In the genomic region with DNA sequence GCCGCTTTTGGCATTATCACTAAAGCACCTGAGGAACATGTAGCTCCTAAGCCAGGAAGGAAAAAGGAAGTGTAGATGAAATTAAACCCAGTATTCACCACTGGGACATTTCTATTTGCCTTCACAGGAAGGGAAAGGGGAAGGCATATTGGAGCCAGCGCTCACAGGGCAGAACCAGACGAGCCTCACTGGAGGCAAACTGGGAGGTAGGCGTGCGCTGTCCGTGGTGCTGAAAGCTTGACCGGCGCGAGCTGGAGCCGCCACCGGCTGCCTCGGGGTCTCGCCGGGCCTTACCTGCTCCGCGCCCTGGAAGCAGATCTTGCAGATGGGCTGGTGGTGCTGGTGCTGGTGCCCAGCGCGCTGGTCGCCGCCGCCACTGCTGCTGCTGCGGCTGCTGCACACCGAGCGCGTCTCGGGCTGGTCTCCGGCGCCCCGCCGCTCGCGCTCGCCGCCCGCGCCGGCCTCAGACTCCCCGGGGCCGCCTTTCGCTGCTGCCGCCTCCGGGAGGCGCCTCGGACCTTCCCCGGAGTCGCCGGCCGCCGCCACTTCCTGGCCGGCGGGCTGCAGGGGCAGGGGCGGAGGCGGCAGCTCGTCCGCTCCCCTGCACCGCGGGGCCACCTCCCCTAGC, we compare ENCODE assay signal across 1 cellular context.
TF ChIP-seq lines count a peak whose summit lies in the region.

No MANE protein-coding gene starts in this region.

TF ChIP-seq in K562, 482 proteins besides CTCF, POLR2A, EP300 and RAD21 (continued from another document):
- peak; percentile 96 for TF ChIP-seq REST (CRISPR knock-in tag; IDR thresholded peaks at IDR 0.05; ENCODE audit: low read depth)
- TF ChIP-seq ZNF146 (CRISPR knock-in tag; IDR thresholded peaks at IDR 0.05; ENCODE audit: unreplicated experiment), result no peak
- TF ChIP-seq PRMT5 (CRISPR knock-in tag; IDR thresholded peaks at IDR 0.05), result 0 out of 2 replicates have a peak, but pooled peaks have one; percentile 39
- TF ChIP-seq ARID3A (IDR thresholded peaks at IDR 0.05; ENCODE audit: borderline replicate concordance, low read depth, low read length), result no peak
TF ChIP-seq in K562: peak in this region for 4.
